ENCODE assay signal across 16 cellular contexts in genomic region chr11:129190087-129190486, GRCh38. TPM values are rescaled to one million over a fixed set of nuclear protein-coding genes. Genes with fewer than 3 reads are reported as not detected.
A peak's percentile ranks its signal among the peaks of the same experiment; 100 is the strongest.
DNase-seq lines count a peak whose midpoint lies in the region; ATAC-seq, FAIRE-seq and TF ChIP-seq lines count a peak whose summit lies in the region.
"Had no signal": no experiment of that assay in that cellular context is flagged by ENCODE, and none has a peak within 500 bp of the region (broad histone marks: within the 10 kb centered on the region; RNA-seq: fewer than 3 reads in every experiment).

No MANE protein-coding gene starts in this region.

- H3K9ac ChIP-seq in BLaER1 treated with 17β-estradiol and CSF1 and Interleukin-3, amounts not matched to agents 10 nM and 100 nM: no peak overlapping the region

- H3K4me1 ChIP-seq in BLaER1 treated with 17β-estradiol and CSF1 and Interleukin-3, amounts not matched to agents 10 nM and 100 nM: peaks cover 0 to 11% (median 9%) of the 10 kb centered on the region in 10 experiments; a peak in 14 of 20 replicates
- H3K4me1 ChIP-seq in left lung (peaks cover 0 to 14% of the 10 kb centered on the region in 2 donors), tibial nerve (peaks cover 0 to 9% (median 3%) of the 10 kb centered on the region in 4 donors)

- CTCF ChIA-PET in MCF 10A (lab: Yijun Ruan, JAX): interaction anchor here (1.0 to 1.2 kb wide), 3 partner anchors 18 to 561 kb away, joined by 3 read pairs; no protein-coding TSS in a partner anchor

- no peaks in the 10 kb centered on the region for H3K27me3 Mint-ChIP-seq in MCF 10A (ENCODE audit: insufficient read depth, unreplicated experiment)
- H3K27me3 Mint-ChIP-seq: activated naive CD8-positive, alpha-beta T cell treated with anti-CD3 and anti-CD28 coated beads for 36 hours; stimulated activated memory B cell treated with anti-CD40 and anti-IgM and Interleukin-4, amounts not matched to agents 10 μg/mL and 1 μg/mL and 100 μg/mL, for 72 hours had no signal

- H3K36me3 Mint-ChIP-seq in MCF 10A (ENCODE audit: insufficient read depth, unreplicated experiment): peaks cover 7% of the 10 kb centered on the region
- H3K36me3 Mint-ChIP-seq: stimulated activated memory B cell treated with anti-CD40 and anti-IgM and Interleukin-4, amounts not matched to agents 10 μg/mL and 1 μg/mL and 100 μg/mL, for 72 hours had no signal

- BruUV-seq in MCF 10A (replicated peaks; lab: Mats Ljungman, UMichigan): no TSS peak

- peak overlapping the region in 8 of 11 experiments; percentile 3 to 56 (median 44); a peak in 13 of 22 replicates for H3K4me2 ChIP-seq in BLaER1 treated with 17β-estradiol and CSF1 and Interleukin-3, amounts not matched to agents 10 nM and 100 nM

- peaks cover 7 to 24% (median 12%) of the 10 kb centered on the region in 11 experiments; a peak in 21 of 22 replicates for H3K9me3 ChIP-seq in BLaER1 treated with 17β-estradiol and CSF1 and Interleukin-3, amounts not matched to agents 10 nM and 100 nM (replicated peaks in 1 of 11)
- H3K9me3 ChIP-seq in left lung: no peaks in the 10 kb centered on the region
- H3K9me3 ChIP-seq in tibial nerve: peaks cover 0 to 6% (median 0%) of the 10 kb centered on the region in 4 donors

- no peak for TF ChIP-seq POLR2A in tibial nerve (IDR thresholded peaks at IDR 0.05)

- H3K4me1 Mint-ChIP-seq in MCF 10A (ENCODE audit: insufficient read depth, unreplicated experiment): peaks cover 12% of the 10 kb centered on the region
- H3K4me1 Mint-ChIP-seq: activated naive CD8-positive, alpha-beta T cell treated with anti-CD3 and anti-CD28 coated beads for 36 hours; stimulated activated memory B cell treated with anti-CD40 and anti-IgM and Interleukin-4, amounts not matched to agents 10 μg/mL and 1 μg/mL and 100 μg/mL, for 72 hours had no signal

- in situ Hi-C loops in brain microvascular endothelial cell (cut with HindIII; ENCODE audit: low pct_ligation_motif_present, low sequenced_read_pairs): no loop called here

- 65 to 67% methylated on average over 4 of the region's 4 CpGs for WGBS in tibial nerve, 2 donors

- peak; percentile 36 for ATAC-seq in left lung
- no peak for ATAC-seq in HG03378 (IDR thresholded peaks at IDR 0.05; ENCODE audit: unreplicated experiment)
- ATAC-seq: stimulated activated memory B cell treated with anti-CD40 and anti-IgM and Interleukin-4, amounts not matched to agents 10 μg/mL and 1 μg/mL and 100 μg/mL, for 72 hours had no signal

- peak overlapping the region in 3 of 11 experiments; percentile 8 to 26 (median 26); a peak in 3 of 22 replicates for H3K27ac ChIP-seq in BLaER1 treated with 17β-estradiol and CSF1 and Interleukin-3, amounts not matched to agents 10 nM and 100 nM
- H3K27ac ChIP-seq in left lung: no peak overlapping the region
- H3K27ac ChIP-seq in tibial nerve: no peak overlapping the region
- no peak overlapping the region for H3K27ac ChIP-seq in brain microvascular endothelial cell
- H3K27ac ChIP-seq: coronary artery had no signal

- no peaks in the 10 kb centered on the region for H3K27me3 ChIP-seq in BLaER1 treated with 17β-estradiol and CSF1 and Interleukin-3, amounts not matched to agents 10 nM and 100 nM
- H3K27me3 ChIP-seq in left lung (no peaks in the 10 kb centered on the region), tibial nerve (no peaks in the 10 kb centered on the region), brain microvascular endothelial cell (replicated peaks) (no peaks in the 10 kb centered on the region)
- H3K27me3 ChIP-seq: MG63 had no signal

- H4K20me1 ChIP-seq in BLaER1 treated with 17β-estradiol and CSF1 and Interleukin-3, amounts not matched to agents 10 nM and 100 nM: no peaks in the 10 kb centered on the region

- DNase-seq in M059J (ENCODE audit: low read depth): peak; percentile 40
- peak; percentile 69 for DNase-seq in MCF 10A (ENCODE audit: unreplicated experiment)
- no peak for DNase-seq in left lung
- DNase-seq in D721Med (ENCODE audit: insufficient read length, low spot score): no peak
- no peak for DNase-seq in tibial nerve (ENCODE audit: low spot score in 2 of 2)
- DNase-seq in brain microvascular endothelial cell: no peak
- DNase-seq: activated naive CD8-positive, alpha-beta T cell treated with anti-CD3 and anti-CD28 coated beads for 36 hours; H7; MG63; NCI-H510A; Right ventricle myocardium superior; stimulated activated CD4-positive, alpha-beta T cell treated with anti-CD3 and anti-CD28 coated beads, Interleukin-4, amount 100 ng/mL, for 24 hours had no signal

- intact Hi-C loops in MCF 10A (cut with micrococcal nuclease) (loop anchor here (2.0 to 5.0 kb wide), 2 partner anchors 47 to 87 kb away; no protein-coding TSS in a partner anchor), left lung (cut with DNase I) (no loop called here)

- POLR2A ChIA-PET in MCF 10A (lab: Yijun Ruan, JAX): interaction anchor here (0.6 to 6.8 kb wide), 12 partner anchors 18 to 679 kb away, joined by 3 to 103 read pairs (median 4); no protein-coding TSS in a partner anchor

- H3K27ac Mint-ChIP-seq in MCF 10A (ENCODE audit: low read depth, unreplicated experiment): no peak overlapping the region
- H3K27ac Mint-ChIP-seq: activated naive CD8-positive, alpha-beta T cell treated with anti-CD3 and anti-CD28 coated beads for 36 hours; stimulated activated memory B cell treated with anti-CD40 and anti-IgM and Interleukin-4, amounts not matched to agents 10 μg/mL and 1 μg/mL and 100 μg/mL, for 72 hours had no signal

- no peak for TF ChIP-seq CTCF in MCF 10A (IDR thresholded peaks at IDR 0.05; ENCODE audit: unreplicated experiment)
- no peak for TF ChIP-seq CTCF in left lung (IDR thresholded peaks at IDR 0.05)
- no peak for TF ChIP-seq CTCF in D721Med (IDR thresholded peaks at IDR 0.05; ENCODE audit: insufficient read depth, missing control alignments)
- TF ChIP-seq CTCF in tibial nerve (IDR thresholded peaks at IDR 0.05): no peak
- TF ChIP-seq CTCF in brain microvascular endothelial cell (IDR thresholded peaks at IDR 0.05; ENCODE audit: low read depth, low read length, missing control alignments): no peak

- no peak for FAIRE-seq in D721Med (lab: Jason Lieb, UNC)

- H3K4me3 ChIP-seq in BLaER1 treated with 17β-estradiol and CSF1 and Interleukin-3, amounts not matched to agents 10 nM and 100 nM: no peak overlapping the region
- H3K4me3 ChIP-seq in left lung: no peak overlapping the region
- H3K4me3 ChIP-seq in tibial nerve: no peak overlapping the region
- H3K4me3 ChIP-seq in brain microvascular endothelial cell (ENCODE audit: low read depth, low read length): no peak overlapping the region
- H3K4me3 ChIP-seq: coronary artery, MG63 had no signal

- TF ChIP-seq EP300 in tibial nerve (IDR thresholded peaks at IDR 0.05): no peak

- no peak overlapping the region for H3K4me3 Mint-ChIP-seq in MCF 10A (ENCODE audit: unreplicated experiment)
- H3K4me3 Mint-ChIP-seq: activated naive CD8-positive, alpha-beta T cell treated with anti-CD3 and anti-CD28 coated beads for 36 hours; stimulated activated memory B cell treated with anti-CD40 and anti-IgM and Interleukin-4, amounts not matched to agents 10 μg/mL and 1 μg/mL and 100 μg/mL, for 72 hours had no signal

- no peaks in the 10 kb centered on the region; a peak in 2 of 22 replicates for H3K36me3 ChIP-seq in BLaER1 treated with 17β-estradiol and CSF1 and Interleukin-3, amounts not matched to agents 10 nM and 100 nM
- H3K36me3 ChIP-seq in left lung: no peaks in the 10 kb centered on the region
- H3K36me3 ChIP-seq in tibial nerve: no peaks in the 10 kb centered on the region
- no peaks in the 10 kb centered on the region for H3K36me3 ChIP-seq in brain microvascular endothelial cell (replicated peaks)
- H3K36me3 ChIP-seq: MG63 had no signal

- H3K9me3 Mint-ChIP-seq in MCF 10A (ENCODE audit: unreplicated experiment): no peaks in the 10 kb centered on the region

RNA-seq across cellular contexts. Expression of gene ARHGAP32, which starts 2.0 kb away (rescaled TPM):
- 4.4 and 8.5 TPM in 2 replicates for total RNA-seq in M059J (2014; rRNA removed; shearing (Covaris generic))
- total RNA-seq in MCF 10A (2022): 62.6 and 71.3 TPM in 2 replicates
- total RNA-seq in left lung: 10 to 100 TPM; 18.1 to 19.8 TPM
- total RNA-seq in tibial nerve: 10 to 100 TPM; 10.9 to 28.0 (median 19.2) TPM

Comparison
In these comparisons a context has a peak if more than half of its experiments do, and no peak if none do; other contexts are left out.
1. DNase-seq: peak in M059J (single experiment) and MCF 10A (single experiment); none in left lung (0 of 2), D721Med (single experiment), tibial nerve (0 of 2) and brain microvascular endothelial cell (single experiment).